14 cellular contexts compared by ENCODE assay signal in the genomic region with DNA sequence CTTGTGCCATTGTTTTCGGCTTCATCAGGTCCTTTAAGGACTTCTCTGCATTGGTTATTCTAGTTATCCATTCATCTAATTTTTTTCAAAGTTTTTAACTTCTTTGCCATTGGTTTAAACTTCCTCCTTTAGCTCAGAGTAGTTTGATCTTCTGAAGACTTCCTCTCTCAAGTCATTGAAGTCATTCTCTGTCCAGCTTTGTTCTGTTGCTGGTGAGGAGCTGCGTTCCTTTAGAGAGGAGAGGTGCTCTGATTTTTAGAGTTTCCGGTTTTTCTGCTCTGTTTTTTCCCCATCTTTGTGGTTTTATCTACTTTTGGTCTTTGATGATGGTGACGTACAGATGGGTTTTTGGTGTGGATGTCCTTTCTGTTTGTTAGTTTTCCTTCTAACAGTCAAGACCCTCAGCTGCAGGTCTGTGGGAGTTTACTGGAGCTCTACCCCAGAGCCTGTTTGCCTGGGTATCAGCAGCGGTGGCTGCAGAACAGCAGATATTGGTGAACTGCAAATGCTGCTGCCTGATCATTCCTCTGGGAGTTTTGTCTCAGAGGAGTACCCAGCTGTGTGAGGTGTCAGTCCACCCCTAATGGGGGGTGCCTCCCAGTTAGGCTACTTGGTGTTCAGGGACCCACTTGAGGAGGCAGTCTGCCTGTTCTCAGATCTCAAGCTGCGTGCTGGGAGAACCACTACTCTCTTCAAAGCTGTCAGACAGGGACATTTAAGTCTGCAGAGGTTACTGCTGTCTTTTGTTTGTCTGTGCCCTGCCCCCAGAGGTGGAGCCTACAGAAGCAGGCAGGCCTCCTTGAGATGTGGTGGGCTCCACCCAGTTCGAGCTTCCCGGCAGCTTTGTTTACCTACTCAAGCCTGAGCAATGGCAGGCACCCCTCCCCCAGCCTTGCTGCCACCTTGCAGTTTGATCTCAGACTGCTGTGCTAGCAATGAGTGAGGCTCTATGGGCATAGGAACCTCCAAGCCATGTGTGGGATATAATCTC. TPM values are rescaled to one million over a fixed set of nuclear protein-coding genes. Genes with fewer than 3 reads are reported as not detected.
"Had no signal": no experiment of that assay in that cellular context is flagged by ENCODE, and none has a peak within 500 bp of the region (broad histone marks: within the 10 kb centered on the region; RNA-seq: fewer than 3 reads in every experiment).

No MANE protein-coding gene starts in this region.

RNA-seq across cellular contexts. Expression of gene SLC22A25, which starts 7.6 kb away (rescaled TPM):
- total RNA-seq: activated CD8-positive, alpha-beta T cell treated with anti-CD3 and anti-CD28 coated beads, Interleukin-2, amount 10 ng/mL, durations not matched to agents 7 days and 5 days; activated T-helper 1 cell treated with anti-CD3 and anti-CD28 coated beads, Interleukin-12 subunit alpha, Interleukin-12 subunit beta, Interleukin-2, Interleukin-4 antibody, amounts not matched to agents 30 ng/mL and 10 ng/mL and 1 ng/mL, durations not matched to agents 14 hours and 24 hours and 36 hours; astrocyte; body of pancreas; cardiac septum; K562; M059J; PC-3; Peyer's patch; SJSA1; T-helper 17 cell; WTC11 had no signal
- polyA plus RNA-seq: adrenal gland, K562, SK-N-SH had no signal
